Comparison of ENCODE assay signal across 30 cellular contexts in the genomic region with DNA sequence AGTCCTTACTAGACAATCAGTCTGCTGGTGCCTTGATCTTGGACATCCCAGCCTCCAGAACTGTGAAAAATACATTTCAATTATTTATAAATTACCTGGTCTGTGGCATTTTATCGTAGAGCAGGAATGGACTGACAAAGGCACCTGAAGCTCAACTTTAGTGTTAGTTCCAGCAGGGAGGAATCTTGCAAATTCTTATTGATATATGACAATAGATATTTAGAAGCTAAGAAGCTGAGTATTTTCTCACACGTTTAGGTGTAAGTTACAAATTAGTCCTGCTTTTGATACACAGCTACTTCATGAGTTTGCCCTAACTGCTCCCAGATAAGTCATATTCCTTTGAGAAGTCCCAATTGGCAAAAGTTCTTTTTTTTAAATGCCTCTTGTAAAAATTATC.
"Had no signal": no experiment of that assay in that cellular context is flagged by ENCODE, and none has a peak within 500 bp of the region (broad histone marks: within the 10 kb centered on the region; RNA-seq: fewer than 3 reads in every experiment).

No MANE protein-coding gene starts in this region.

- ATAC-seq: natural killer cell; psoas muscle; right cardiac atrium; right lobe of liver; stimulated activated memory B cell treated with anti-CD40 and anti-IgM and Interleukin-4, amounts not matched to agents 10 μg/mL and 1 μg/mL and 100 μg/mL, for 72 hours; upper lobe of right lung had no signal

- H3K79me2 ChIP-seq: parathyroid adenoma had no signal

- H3K4me2 ChIP-seq: neural progenitor cell had no signal

- H3K4me1 ChIP-seq: psoas muscle, uterus had no signal

- FAIRE-seq: small intestine had no signal

- DNase-seq: naive B cell; natural killer cell; occipital lobe; ovary; posterior cingulate gyrus; psoas muscle; right cardiac atrium; right lobe of liver; sigmoid colon; small intestine; spleen; stimulated activated CD4-positive, alpha-beta T cell treated with anti-CD3 and anti-CD28 coated beads, Interleukin-12 subunit alpha, Interleukin-12 subunit beta, amount 100 ng/mL, for 4 hours; stimulated activated CD4-positive, alpha-beta T cell treated with anti-CD3 and anti-CD28 coated beads, Interleukin-1b, Interleukin-23, amount 100 ng/mL, for 48 hours; stimulated activated CD4-positive, alpha-beta T cell treated with anti-CD3 and anti-CD28 coated beads, Interleukin-4, amount 100 ng/mL, for 1 hour; stimulated activated CD4-positive, alpha-beta T cell treated with anti-CD3 and anti-CD28 coated beads, Interleukin-4, amount 100 ng/mL, for 4 hours; stimulated activated CD8-positive, alpha-beta memory T cell treated with anti-CD3 and anti-CD28 coated beads, Interleukin-4, amount 100 ng/mL, for 48 hours; stimulated activated naive CD4-positive, alpha-beta T cell treated with Interleukin-2 at 50 U/mL for 16 hours; stomach; thyroid gland; upper lobe of right lung; uterus had no signal

- H3K27me3 Mint-ChIP-seq: naive B cell; progenitor cell of endocrine pancreas; stimulated activated memory B cell treated with anti-CD40 and anti-IgM and Interleukin-4, amounts not matched to agents 10 μg/mL and 1 μg/mL and 100 μg/mL, for 72 hours; stimulated activated naive CD8-positive, alpha-beta T cell treated with anti-CD3 and anti-CD28 coated beads, Interleukin-15, Interleukin-2, amounts not matched to agents 100 ng/mL and 50 ng/mL, for 24 hours; type B pancreatic cell had no signal

- H3K36me3 Mint-ChIP-seq: naive B cell; natural killer cell; neural progenitor cell; stimulated activated memory B cell treated with anti-CD40 and anti-IgM and Interleukin-4, amounts not matched to agents 10 μg/mL and 1 μg/mL and 100 μg/mL, for 72 hours; type B pancreatic cell had no signal

- H3K9ac ChIP-seq: neural progenitor cell had no signal

- H3K27ac ChIP-seq: neural progenitor cell, ovary, parathyroid adenoma, psoas muscle, right lobe of liver, sigmoid colon, spleen, stomach, thoracic aorta, thyroid gland, tibial nerve, upper lobe of right lung, uterus had no signal

- H3K36me3 ChIP-seq: neural progenitor cell, ovary, right lobe of liver, sigmoid colon, spleen, stomach, thoracic aorta, thyroid gland, tibial nerve, upper lobe of right lung, uterus had no signal

- H3K27ac Mint-ChIP-seq: natural killer cell, neural progenitor cell, type B pancreatic cell had no signal

- H3K4me3 ChIP-seq: neural progenitor cell, ovary, psoas muscle, right lobe of liver, sigmoid colon, spleen, stomach, thoracic aorta, thyroid gland, tibial nerve, upper lobe of right lung, uterus had no signal

- H2AFZ ChIP-seq: neural progenitor cell, parathyroid adenoma had no signal

- H3K9me3 ChIP-seq: ovary, psoas muscle, right lobe of liver, sigmoid colon, spleen, stomach, thoracic aorta, thyroid gland, tibial nerve, upper lobe of right lung, uterus had no signal

- H3K27me3 ChIP-seq: neural progenitor cell, ovary, right lobe of liver, sigmoid colon, spleen, stomach, thyroid gland, tibial nerve, upper lobe of right lung, uterus had no signal

- H3K4me3 Mint-ChIP-seq: naive B cell; natural killer cell; nephron; neural progenitor cell; stimulated activated memory B cell treated with anti-CD40 and anti-IgM and Interleukin-4, amounts not matched to agents 10 μg/mL and 1 μg/mL and 100 μg/mL, for 72 hours; stimulated activated naive CD8-positive, alpha-beta T cell treated with anti-CD3 and anti-CD28 coated beads, Interleukin-15, Interleukin-2, amounts not matched to agents 100 ng/mL and 50 ng/mL, for 24 hours; type B pancreatic cell had no signal

- H3K9me3 Mint-ChIP-seq: naive B cell; natural killer cell; nephron; stimulated activated naive CD8-positive, alpha-beta T cell treated with anti-CD3 and anti-CD28 coated beads, Interleukin-15, Interleukin-2, amounts not matched to agents 100 ng/mL and 50 ng/mL, for 24 hours had no signal
